1 cellular context compared by ENCODE assay signal in genomic region chr3:43892535-43892934, GRCh38.
TF ChIP-seq lines count a peak whose summit lies in the region.

No MANE protein-coding gene starts in this region.

TF ChIP-seq in GM12878, 131 proteins besides CTCF, POLR2A, EP300 and RAD21 (continued from another document):
- peak; percentile 43 to 63; a peak in 3 of 4 replicates for TF ChIP-seq BHLHE40 (IDR thresholded peaks at IDR 0.05; ENCODE audit: borderline replicate concordance in 1 of 2, low read depth in 2 of 2, low read length in 1 of 2)
- peak; percentile 68; the same call in 1 of the 2 replicates for TF ChIP-seq CHD2 (IDR thresholded peaks at IDR 0.05; ENCODE audit: borderline replicate concordance, low read depth, low read length)
- no peak for TF ChIP-seq HDGF (IDR thresholded peaks at IDR 0.05)
- 0 out of 2 replicates have a peak, but pooled peaks have one; percentile 43 for TF ChIP-seq GATAD2B (conservative IDR thresholded peaks at IDR 0.05; ENCODE audit: low read depth)
- no peak for TF ChIP-seq RB1 (IDR thresholded peaks at IDR 0.05; ENCODE audit: borderline replicate concordance)
- peak; percentile 85 for TF ChIP-seq ZNF24 (IDR thresholded peaks at IDR 0.05)
